1 cellular context compared by ENCODE assay signal in genomic region chr1:224607220-224608148, GRCh38.
TF ChIP-seq lines count a peak whose summit lies in the region.

No MANE protein-coding gene starts in this region.

TF ChIP-seq in K562, 482 proteins besides CTCF, POLR2A, EP300 and RAD21:
- peak; percentile 73 for TF ChIP-seq CEBPB (tag; IDR thresholded peaks at IDR 0.05)
- TF ChIP-seq CEBPG (CRISPR knock-in tag; IDR thresholded peaks at IDR 0.05), result no peak
- peak; percentile 68 to 89 for TF ChIP-seq CEBPG (tag; conservative IDR thresholded peaks at IDR 0.05 in 1 of 2, IDR thresholded peaks at IDR 0.05 in 1 of 2)
- no peak for TF ChIP-seq PKNOX1 (IDR thresholded peaks at IDR 0.05)
- no peak for TF ChIP-seq RBM25 (IDR thresholded peaks at IDR 0.05; ENCODE audit: low read depth, low read length, severe bottlenecking)
